ENCODE assay signal across 20 cellular contexts in the genomic region with DNA sequence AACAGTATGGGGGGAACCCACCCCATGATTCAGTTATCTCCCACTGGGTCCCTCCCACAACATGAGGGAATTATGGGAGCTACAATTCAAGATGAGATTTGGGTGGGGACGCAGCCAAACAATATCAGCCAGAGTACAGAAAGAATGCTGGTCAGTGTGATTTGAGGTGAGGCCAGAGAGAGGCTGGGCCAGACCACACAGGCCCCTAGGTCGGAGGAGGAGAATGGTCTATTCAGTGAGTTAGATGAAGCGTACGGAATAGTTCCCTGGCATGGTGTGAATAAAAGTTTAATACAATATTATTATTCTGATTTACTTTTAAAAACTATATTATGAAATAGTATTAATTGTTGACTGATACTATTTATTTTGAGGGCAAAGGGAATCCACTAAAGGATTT.
"Had no signal": no experiment of that assay in that cellular context is flagged by ENCODE, and none has a peak within 500 bp of the region (broad histone marks: within the 10 kb centered on the region; RNA-seq: fewer than 3 reads in every experiment).

No MANE protein-coding gene starts in this region.

- H3K27me3 Mint-ChIP-seq: naive thymus-derived CD8-positive, alpha-beta T cell; type B pancreatic cell had no signal

- H3K9me3 ChIP-seq: body of pancreas, gastrocnemius medialis, heart right ventricle, mucosa of descending colon had no signal

- ATAC-seq: activated naive CD4-positive, alpha-beta T cell treated with anti-CD3 and anti-CD28 coated beads, Interleukin-2, amount 50 U/mL, for 72 hours; body of pancreas; gastrocnemius medialis; heart right ventricle; left ventricle myocardium superior; naive thymus-derived CD8-positive, alpha-beta T cell; stimulated activated naive CD8-positive, alpha-beta T cell treated with anti-CD3 and anti-CD28 coated beads, Interleukin-15, Interleukin-2, amounts not matched to agents 100 U/mL and 50 U/mL, for 24 hours had no signal

- H3K79me2 ChIP-seq: parathyroid adenoma had no signal

- H3K27me3 ChIP-seq: body of pancreas, gastrocnemius medialis, heart right ventricle had no signal

- H3K4me1 ChIP-seq: body of pancreas had no signal

- H3K27ac Mint-ChIP-seq: activated T-helper 1 cell treated with anti-CD3 and anti-CD28 coated beads, Interleukin-12 subunit alpha, Interleukin-12 subunit beta, Interleukin-2, Interleukin-4 antibody, amounts not matched to agents 30 ng/mL and 10 ng/mL and 1 ng/mL, durations not matched to agents 14 hours and 24 hours and 36 hours; immature natural killer cell had no signal

- H3K9ac ChIP-seq: parathyroid adenoma had no signal

- H3K4me3 Mint-ChIP-seq: activated T-helper 1 cell treated with anti-CD3 and anti-CD28 coated beads, Interleukin-12 subunit alpha, Interleukin-12 subunit beta, Interleukin-2, Interleukin-4 antibody, amounts not matched to agents 30 ng/mL and 10 ng/mL and 1 ng/mL, durations not matched to agents 14 hours and 24 hours and 36 hours; immature natural killer cell; naive thymus-derived CD8-positive, alpha-beta T cell; type B pancreatic cell had no signal

- H3K9me3 Mint-ChIP-seq: activated T-helper 1 cell treated with anti-CD3 and anti-CD28 coated beads, Interleukin-12 subunit alpha, Interleukin-12 subunit beta, Interleukin-2, Interleukin-4 antibody, amounts not matched to agents 30 ng/mL and 10 ng/mL and 1 ng/mL, durations not matched to agents 14 hours and 24 hours and 36 hours; immature natural killer cell; naive thymus-derived CD8-positive, alpha-beta T cell had no signal

- DNase-seq: activated CD4-positive, alpha-beta T cell treated with anti-CD3 and anti-CD28 coated beads, Interleukin-2, amount 50 U/mL, for 48 hours; activated gamma-delta T cell treated with Interleukin-2 at 50 U/mL for 16 hours; activated T-cell treated with anti-CD3 and anti-CD28 coated beads for 4 hours; amniotic stem cell; body of pancreas; central memory CD4-positive, alpha-beta T cell; cortex of kidney; gastrocnemius medialis; heart right ventricle; immature natural killer cell; kidney glomerular epithelial cell; left ventricle myocardium superior; mesenchymal stem cell; mucosa of descending colon; naive thymus-derived CD8-positive, alpha-beta T cell; stimulated activated naive CD8-positive, alpha-beta T cell treated with anti-CD3 and anti-CD28 coated beads, Interleukin-15, Interleukin-2, amounts not matched to agents 100 U/mL and 50 U/mL, for 24 hours had no signal

- H3K27ac ChIP-seq: body of pancreas, parathyroid adenoma had no signal

- H3K4me3 ChIP-seq: body of pancreas, gastrocnemius medialis, heart right ventricle, mucosa of descending colon had no signal

- H3K36me3 ChIP-seq: gastrocnemius medialis had no signal
